ENCODE assay signal across 13 cellular contexts in genomic region chr11:117300773-117301172, GRCh38. TPM values are rescaled to one million over a fixed set of nuclear protein-coding genes. Genes with fewer than 3 reads are reported as not detected.
DNase-seq lines count a peak whose midpoint lies in the region; ATAC-seq lines count a peak whose summit lies in the region.
"Had no signal": no experiment of that assay in that cellular context is flagged by ENCODE, and none has a peak within 500 bp of the region (broad histone marks: within the 10 kb centered on the region; RNA-seq: fewer than 3 reads in every experiment).

No MANE protein-coding gene starts in this region.

- no peaks in the 10 kb centered on the region for H3K36me3 Mint-ChIP-seq in activated naive CD4-positive, alpha-beta T cell treated with anti-CD3 and anti-CD28 coated beads, Interleukin-2, amount 50 U/mL, for 24 hours
- H3K36me3 Mint-ChIP-seq in activated naive CD4-positive, alpha-beta T cell treated with anti-CD3 and anti-CD28 coated beads, Interleukin-2, amount 50 U/mL, for 72 hours: no peaks in the 10 kb centered on the region

- H3K27ac Mint-ChIP-seq in activated naive CD4-positive, alpha-beta T cell treated with anti-CD3 and anti-CD28 coated beads, Interleukin-2, amount 50 U/mL, for 24 hours: peak overlapping the region; percentile 48
- H3K27ac Mint-ChIP-seq in activated naive CD4-positive, alpha-beta T cell treated with anti-CD3 and anti-CD28 coated beads, Interleukin-2, amount 50 U/mL, for 72 hours: peak overlapping the region in 1 of 2 donors; percentile 5

- H3K4me1 ChIP-seq in mucosa of stomach (ENCODE audit: control insufficient read depth, insufficient read depth, low read length): peaks cover 16% of the 10 kb centered on the region

- no peak for ATAC-seq in activated naive CD4-positive, alpha-beta T cell treated with anti-CD3 and anti-CD28 coated beads, Interleukin-2, amount 50 U/mL, for 72 hours
- ATAC-seq in GM19023 (IDR thresholded peaks at IDR 0.05; ENCODE audit: unreplicated experiment) (no peak), HG03571 (IDR thresholded peaks at IDR 0.05; ENCODE audit: unreplicated experiment) (no peak), HG03280 (IDR thresholded peaks at IDR 0.05; ENCODE audit: unreplicated experiment) (no peak)
- ATAC-seq: activated CD4-positive, CD25-positive, alpha-beta regulatory T cell treated with anti-CD3 and anti-CD28 coated beads, Interleukin-2, amount 50 U/mL, for 24 hours; effector memory CD8-positive, alpha-beta T cell had no signal

- no peaks in the 10 kb centered on the region for H3K9me3 ChIP-seq in mucosa of stomach (ENCODE audit: control insufficient read depth, low read length)

- no peaks in the 10 kb centered on the region for H3K9me3 Mint-ChIP-seq in activated naive CD4-positive, alpha-beta T cell treated with anti-CD3 and anti-CD28 coated beads, Interleukin-2, amount 50 U/mL, for 24 hours
- H3K9me3 Mint-ChIP-seq in activated naive CD4-positive, alpha-beta T cell treated with anti-CD3 and anti-CD28 coated beads, Interleukin-2, amount 50 U/mL, for 72 hours: no peaks in the 10 kb centered on the region
- H3K9me3 Mint-ChIP-seq: effector memory CD8-positive, alpha-beta T cell had no signal

- H3K27me3 ChIP-seq in mucosa of stomach (ENCODE audit: control insufficient read depth, insufficient read depth, low read length): no peaks in the 10 kb centered on the region

- no peaks in the 10 kb centered on the region for H3K4me1 Mint-ChIP-seq in activated naive CD4-positive, alpha-beta T cell treated with anti-CD3 and anti-CD28 coated beads, Interleukin-2, amount 50 U/mL, for 24 hours

- no peaks in the 10 kb centered on the region for H3K36me3 ChIP-seq in mucosa of stomach (ENCODE audit: control insufficient read depth, insufficient read depth, low read length)

- H3K4me3 Mint-ChIP-seq in activated naive CD4-positive, alpha-beta T cell treated with anti-CD3 and anti-CD28 coated beads, Interleukin-2, amount 50 U/mL, for 24 hours: no peak overlapping the region
- H3K4me3 Mint-ChIP-seq: effector memory CD8-positive, alpha-beta T cell had no signal

- no peaks in the 10 kb centered on the region for H3K27me3 Mint-ChIP-seq in activated naive CD4-positive, alpha-beta T cell treated with anti-CD3 and anti-CD28 coated beads, Interleukin-2, amount 50 U/mL, for 24 hours

- no peak for DNase-seq in activated naive CD4-positive, alpha-beta T cell treated with anti-CD3 and anti-CD28 coated beads, Interleukin-2, amount 50 U/mL, for 72 hours (ENCODE audit: low spot score in 2 of 2)
- DNase-seq in cerebellar cortex (ENCODE audit: low spot score): peak; percentile 14
- DNase-seq in superior temporal gyrus (ENCODE audit: extremely low spot score): peak; percentile 65
- DNase-seq: effector memory CD8-positive, alpha-beta T cell; NCI-H1417; NCI-H510A treated with DMSO at 0.1 percent for 48 hours; small intestine had no signal

- H3K4me3 ChIP-seq in mucosa of stomach (ENCODE audit: low read length): no peak overlapping the region

- H3K9ac ChIP-seq in mucosa of stomach (ENCODE audit: low read length): peak overlapping the region; percentile 32

RNA-seq across cellular contexts. Expression of gene BACE1-AS, which starts 9.6 kb away (rescaled TPM):
- total RNA-seq in activated naive CD4-positive, alpha-beta T cell treated with anti-CD3 and anti-CD28 coated beads, Interleukin-2, amount 50 U/mL, for 72 hours: 1 to 10 TPM; 3.1 to 7.0 TPM

RNA-seq across cellular contexts. Expression of gene BACE1, which starts 15.3 kb away (rescaled TPM):
- under 1 TPM; 0.11 to 0.39 TPM for total RNA-seq in activated naive CD4-positive, alpha-beta T cell treated with anti-CD3 and anti-CD28 coated beads, Interleukin-2, amount 50 U/mL, for 72 hours

RNA-seq across cellular contexts. Expression of gene CEP164, which starts 26.9 kb away (rescaled TPM):
- 10 to 100 TPM; 20.1 to 30.1 TPM for total RNA-seq in activated naive CD4-positive, alpha-beta T cell treated with anti-CD3 and anti-CD28 coated beads, Interleukin-2, amount 50 U/mL, for 72 hours

Comparison
In these comparisons a context has a peak if more than half of its experiments do, and no peak if none do; other contexts are left out.
1. DNase-seq: peak in cerebellar cortex (single experiment) and superior temporal gyrus (single experiment); none in activated naive CD4-positive, alpha-beta T cell treated with anti-CD3 and anti-CD28 coated beads, Interleukin-2, amount 50 U/mL, for 72 hours (0 of 2).